9 cellular contexts compared by ENCODE assay signal in the genomic region with DNA sequence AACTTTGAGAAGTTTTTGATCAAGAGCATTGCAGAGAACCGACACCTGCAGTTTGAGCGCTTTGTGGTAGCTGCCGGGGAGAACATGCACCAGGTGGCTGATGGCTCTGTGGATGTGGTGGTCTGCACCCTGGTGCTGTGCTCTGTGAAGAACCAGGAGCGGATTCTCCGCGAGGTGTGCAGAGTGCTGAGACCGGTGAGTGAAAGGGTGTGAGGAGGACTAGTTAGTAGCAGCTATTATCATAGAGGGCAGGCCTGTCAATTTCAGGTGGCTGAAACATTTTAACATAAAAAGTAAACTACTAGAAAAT. TPM values are rescaled to one million over a fixed set of nuclear protein-coding genes. Genes with fewer than 3 reads are reported as not detected.
DNase-seq lines count a peak whose midpoint lies in the region; ATAC-seq, FAIRE-seq and TF ChIP-seq lines count a peak whose summit lies in the region.
"Had no signal": no experiment of that assay in that cellular context is flagged by ENCODE, and none has a peak within 500 bp of the region (broad histone marks: within the 10 kb centered on the region; RNA-seq: fewer than 3 reads in every experiment).

No MANE protein-coding gene starts in this region.

- CTCF ChIA-PET in HEK293T (lab: Yijun Ruan, JAX): interaction anchor here (0.9 to 1.2 kb wide), 3 partner anchors 78 to 103 kb away, joined by 3 to 6 read pairs (median 3); no protein-coding TSS in a partner anchor

- DNase-seq in DMS 273 (lab: John Stamatoyannopoulos, UW; ENCODE audit: unreplicated experiment) (peak; percentile 55), DMS 273 treated with DMSO at 0.1 percent for 48 hours (lab: John Stamatoyannopoulos, UW) (no peak), RPMI8226 (peak; percentile 51), fibroblast of mammary gland (ENCODE audit: low read depth) (no peak), osteoblast (ENCODE audit: insufficient read length, low spot score, missing footprints) (no peak), HTR-8/SVneo (ENCODE audit: insufficient read length, low spot score) (no peak), HEK293T (ENCODE audit: extremely low spot score) (no peak)

- no peak overlapping the region for H3K27ac ChIP-seq in osteoblast (ENCODE audit: low read depth, low read length)

- no peaks in the 10 kb centered on the region for H3K9me3 ChIP-seq in osteoblast (ENCODE audit: low read depth, low read length)

- peak overlapping the region; percentile 93 for H3K4me2 ChIP-seq in osteoblast (ENCODE audit: insufficient read depth, low read length)

- peaks cover 41% of the 10 kb centered on the region for H3K4me1 ChIP-seq in osteoblast (ENCODE audit: insufficient read depth, low read length)

- TF ChIP-seq CTCF in fibroblast of mammary gland (conservative IDR thresholded peaks at IDR 0.05; ENCODE audit: control insufficient read depth, insufficient read depth, low read depth, low read length) (no peak), osteoblast (IDR thresholded peaks at IDR 0.05; ENCODE audit: extremely low read depth, low read depth, low read length) (no peak)

- no peaks in the 10 kb centered on the region for H3K27me3 ChIP-seq in osteoblast (ENCODE audit: insufficient read depth, low read length)

- peak overlapping the region; percentile 73 for H2AFZ ChIP-seq in osteoblast (ENCODE audit: low read length)

- POLR2A ChIA-PET in HEK293T (lab: Yijun Ruan, JAX): interaction anchor here (1.2 to 1.9 kb wide), 4 partner anchors 9 to 103 kb away, joined by 3 to 8 read pairs (median 4); a partner anchor contains a TSS

- H3K36me3 ChIP-seq in osteoblast (ENCODE audit: insufficient read depth, low read length): no peaks in the 10 kb centered on the region

- ATAC-seq in HG03135 (IDR thresholded peaks at IDR 0.05; ENCODE audit: unreplicated experiment): no peak

- FAIRE-seq in HTR-8/SVneo (lab: Jason Lieb, UNC): no peak
- FAIRE-seq: A204.1 had no signal

- no peaks in the 10 kb centered on the region for H4K20me1 ChIP-seq in osteoblast (ENCODE audit: insufficient read depth, low read length)

- H3K79me2 ChIP-seq in osteoblast (ENCODE audit: insufficient read depth, low read length): peaks cover 7% of the 10 kb centered on the region

- H3K4me3 ChIP-seq in fibroblast of mammary gland (ENCODE audit: control insufficient read depth, low read depth, low read length) (peak overlapping the region; percentile 64), osteoblast (ENCODE audit: insufficient read depth, low read length) (peak overlapping the region; percentile 70)

TF ChIP-seq in HEK293T, 16 proteins besides CTCF, POLR2A, EP300 and RAD21:
- no peak for TF ChIP-seq LEF1 (IDR thresholded peaks at IDR 0.05; ENCODE audit: borderline replicate concordance)
- no peak for TF ChIP-seq HDGF (IDR thresholded peaks at IDR 0.05; ENCODE audit: borderline replicate concordance)
- TF ChIP-seq SUZ12 (IDR thresholded peaks at IDR 0.05): no peak

RNA-seq across cellular contexts. Expression of a gene that starts 27.0 kb away (rescaled TPM):
- not detected in 2 replicates for total RNA-seq in osteoblast

Comparison
In these comparisons a context has a peak if more than half of its experiments do, and no peak if none do; other contexts are left out.
1. DNase-seq: peak in DMS 273 (single experiment) and RPMI8226 (single experiment); none in DMS 273 treated with DMSO at 0.1 percent for 48 hours (single experiment), fibroblast of mammary gland (single experiment), osteoblast (single experiment), HTR-8/SVneo (single experiment) and HEK293T (single experiment).